ENCODE assay signal across 9 cellular contexts in genomic region chr1:59393211-59394180, GRCh38.
DNase-seq lines count a peak whose midpoint lies in the region; ATAC-seq and TF ChIP-seq lines count a peak whose summit lies in the region.
"Had no signal": no experiment of that assay in that cellular context is flagged by ENCODE, and none has a peak within 500 bp of the region (broad histone marks: within the 10 kb centered on the region; RNA-seq: fewer than 3 reads in every experiment).

No MANE protein-coding gene starts in this region.

- TF ChIP-seq EP300 in gastroesophageal sphincter (IDR thresholded peaks at IDR 0.05), result no peak

- H3K36me3 Mint-ChIP-seq in stimulated activated effector memory CD8-positive, alpha-beta T cell treated with anti-CD3 and anti-CD28 coated beads, Interleukin-12 subunit alpha, Interleukin-12 subunit beta, amount 100 ng/mL, for 72 hours, result no peaks in the 10 kb centered on the region

- TF ChIP-seq POLR2A in gastroesophageal sphincter (IDR thresholded peaks at IDR 0.05), result no peak

- H3K4me3 ChIP-seq in gastroesophageal sphincter (peak overlapping the region in 1 of 2 donors; percentile 12), osteoblast (ENCODE audit: insufficient read depth, low read length) (peak overlapping the region; percentile 9)

- H3K27ac ChIP-seq in gastroesophageal sphincter, result peak overlapping the region; percentile 85 to 97 (median 88)
- peak overlapping the region; percentile 88 for H3K27ac ChIP-seq in osteoblast (ENCODE audit: low read depth, low read length)

- no peak for TF ChIP-seq CTCF in gastroesophageal sphincter (IDR thresholded peaks at IDR 0.05)
- no peak for TF ChIP-seq CTCF in osteoblast (IDR thresholded peaks at IDR 0.05; ENCODE audit: extremely low read depth, low read depth, low read length)

- no peaks in the 10 kb centered on the region for H3K36me3 ChIP-seq in gastroesophageal sphincter
- no peaks in the 10 kb centered on the region for H3K36me3 ChIP-seq in osteoblast (ENCODE audit: insufficient read depth, low read length)

- no peaks in the 10 kb centered on the region for H3K79me2 ChIP-seq in osteoblast (ENCODE audit: insufficient read depth, low read length)

- peak overlapping the region; percentile 75 for H3K4me2 ChIP-seq in osteoblast (ENCODE audit: insufficient read depth, low read length)

- H2AFZ ChIP-seq in osteoblast (ENCODE audit: low read length), result peak overlapping the region; percentile 80

- H3K4me1 ChIP-seq in gastroesophageal sphincter (peaks cover 21 to 44% (median 22%) of the 10 kb centered on the region in 3 donors), osteoblast (ENCODE audit: insufficient read depth, low read length) (peaks cover 17% of the 10 kb centered on the region)

- peak; percentile 97 for DNase-seq in G401 (ENCODE audit: low spot score)
- peak; percentile 59 for DNase-seq in SHP77 treated with DMSO at 0.1 percent for 48 hours (lab: John Stamatoyannopoulos, UW)
- DNase-seq in osteoblast (ENCODE audit: insufficient read length, low spot score, missing footprints), result no peak
- DNase-seq in activated T-cell treated with anti-CD3 and anti-CD28 coated beads for 4 hours, result no peak
- no peak for DNase-seq in stimulated activated effector memory CD8-positive, alpha-beta T cell treated with anti-CD3 and anti-CD28 coated beads, Interleukin-12 subunit alpha, Interleukin-12 subunit beta, amount 100 ng/mL, for 72 hours (ENCODE audit: low spot score in 2 of 2)

- H3K27me3 ChIP-seq in gastroesophageal sphincter (no peaks in the 10 kb centered on the region), osteoblast (ENCODE audit: insufficient read depth, low read length) (no peaks in the 10 kb centered on the region)

- no peak overlapping the region for H3K4me3 Mint-ChIP-seq in stimulated activated effector memory CD8-positive, alpha-beta T cell treated with anti-CD3 and anti-CD28 coated beads, Interleukin-12 subunit alpha, Interleukin-12 subunit beta, amount 100 ng/mL, for 72 hours
- H3K4me3 Mint-ChIP-seq: activated naive CD4-positive, alpha-beta T cell treated with anti-CD3 and anti-CD28 coated beads, Interleukin-2, amount 50 U/mL, for 24 hours had no signal

- ATAC-seq in gastroesophageal sphincter (peak; percentile 95), HG03039 (IDR thresholded peaks at IDR 0.05; ENCODE audit: unreplicated experiment) (no peak), GM19023 (IDR thresholded peaks at IDR 0.05; ENCODE audit: unreplicated experiment) (no peak)
- no peak for ATAC-seq in stimulated activated effector memory CD8-positive, alpha-beta T cell treated with anti-CD3 and anti-CD28 coated beads, Interleukin-12 subunit alpha, Interleukin-12 subunit beta, amount 100 ng/mL, for 72 hours

- in situ Hi-C loops in G401 (cut with HindIII; ENCODE audit: low sequenced_read_pairs), result no loop called here

- H3K4me1 Mint-ChIP-seq in stimulated activated effector memory CD8-positive, alpha-beta T cell treated with anti-CD3 and anti-CD28 coated beads, Interleukin-12 subunit alpha, Interleukin-12 subunit beta, amount 100 ng/mL, for 72 hours, result peaks cover 8% of the 10 kb centered on the region

- 18% methylated on average over 6 to 7 of the region's 7 CpGs for WGBS in gastroesophageal sphincter (ENCODE audit: low coverage in 1 of 2), 2 donors

- no peak overlapping the region for H3K27ac Mint-ChIP-seq in stimulated activated effector memory CD8-positive, alpha-beta T cell treated with anti-CD3 and anti-CD28 coated beads, Interleukin-12 subunit alpha, Interleukin-12 subunit beta, amount 100 ng/mL, for 72 hours
- H3K27ac Mint-ChIP-seq: activated naive CD4-positive, alpha-beta T cell treated with anti-CD3 and anti-CD28 coated beads, Interleukin-2, amount 50 U/mL, for 24 hours had no signal

- H3K9me3 ChIP-seq in gastroesophageal sphincter, result no peaks in the 10 kb centered on the region
- no peaks in the 10 kb centered on the region for H3K9me3 ChIP-seq in osteoblast (ENCODE audit: low read depth, low read length)

- H3K9me3 Mint-ChIP-seq in stimulated activated effector memory CD8-positive, alpha-beta T cell treated with anti-CD3 and anti-CD28 coated beads, Interleukin-12 subunit alpha, Interleukin-12 subunit beta, amount 100 ng/mL, for 72 hours, result no peaks in the 10 kb centered on the region
- H3K9me3 Mint-ChIP-seq: activated naive CD4-positive, alpha-beta T cell treated with anti-CD3 and anti-CD28 coated beads, Interleukin-2, amount 50 U/mL, for 24 hours had no signal

- no peaks in the 10 kb centered on the region for H4K20me1 ChIP-seq in osteoblast (ENCODE audit: insufficient read depth, low read length)

Comparison
In these comparisons a context has a peak if more than half of its experiments do, and no peak if none do; other contexts are left out.
1. DNase-seq: peak in G401 (single experiment) and SHP77 treated with DMSO at 0.1 percent for 48 hours (single experiment); none in osteoblast (single experiment), activated T-cell treated with anti-CD3 and anti-CD28 coated beads for 4 hours (single experiment) and stimulated activated effector memory CD8-positive, alpha-beta T cell treated with anti-CD3 and anti-CD28 coated beads, Interleukin-12 subunit alpha, Interleukin-12 subunit beta, amount 100 ng/mL, for 72 hours (0 of 2).